In the genomic region with DNA sequence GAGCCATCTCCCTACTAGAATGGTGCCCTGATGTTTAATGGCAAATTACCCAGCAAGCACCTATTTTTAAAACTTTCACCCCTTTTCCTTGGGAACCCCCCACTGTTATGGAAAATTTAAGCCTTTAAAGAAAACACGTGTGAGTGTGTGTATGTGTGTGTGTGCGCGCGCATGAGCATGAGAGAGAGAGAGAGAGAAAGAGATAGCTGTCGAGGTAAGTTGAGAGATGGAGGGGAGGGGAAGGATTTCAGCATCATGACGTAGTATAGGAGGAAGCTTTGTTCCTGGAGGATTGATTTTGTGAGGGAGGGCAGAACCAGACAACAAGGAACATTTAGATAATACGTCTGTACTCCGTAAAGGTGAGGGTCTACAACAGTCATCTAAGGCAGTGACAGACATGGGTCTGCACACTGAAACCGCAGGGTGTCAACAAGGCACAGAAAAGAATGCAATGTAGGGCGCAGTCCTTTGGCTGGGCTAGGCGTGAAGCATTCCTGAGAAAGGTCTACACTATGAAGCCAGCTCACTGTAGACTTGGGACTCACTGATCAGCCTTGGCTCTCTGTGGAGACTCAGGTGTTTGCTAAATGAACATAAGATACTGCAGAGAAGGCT, we compare ENCODE assay signal across 8 cellular contexts.
DNase-seq lines count a peak whose midpoint lies in the region; TF ChIP-seq lines count a peak whose summit lies in the region.

No MANE protein-coding gene starts in this region.

- H2AFZ ChIP-seq in OCI-LY7 (ENCODE audit: low read length) = peak overlapping the region; percentile 89

- no peak overlapping the region for H3K27ac Mint-ChIP-seq in osteocyte (ENCODE audit: unreplicated experiment)

- no peaks in the 10 kb centered on the region for H3K36me3 Mint-ChIP-seq in osteocyte (ENCODE audit: unreplicated experiment)

- no peaks in the 10 kb centered on the region for H3K79me2 ChIP-seq in OCI-LY7 (ENCODE audit: insufficient read depth, low read depth, low read length)

- CTCF ChIA-PET in OCI-LY7 (lab: Charles Lee; ENCODE audit: unreplicated experiment) = no interaction called here

- no peak for TF ChIP-seq CTCF in OCI-LY7 (conservative IDR thresholded peaks at IDR 0.05; ENCODE audit: low read length)
- TF ChIP-seq CTCF in osteocyte (IDR thresholded peaks at IDR 0.05) = no peak

- H3K27me3 ChIP-seq in esophagus (ENCODE audit: control insufficient read depth in 1 of 2, insufficient read depth in 2 of 2, low read length in 2 of 2) (no peaks in the 10 kb centered on the region), MG63 (no peaks in the 10 kb centered on the region)

- H3K4me3 ChIP-seq in OCI-LY7 (ENCODE audit: low read depth, low read length, poor library complexity, severe bottlenecking) (peak overlapping the region; percentile 62), esophagus (ENCODE audit: low read depth in 1 of 2, low read length in 2 of 2) (peak overlapping the region; percentile 54 to 56), MG63 (no peak overlapping the region)

- peaks cover 2% of the 10 kb centered on the region for H3K27me3 Mint-ChIP-seq in osteocyte (ENCODE audit: unreplicated experiment)

- no peaks in the 10 kb centered on the region for H3K36me3 ChIP-seq in OCI-LY7 (ENCODE audit: insufficient read depth, low read length)
- no peaks in the 10 kb centered on the region for H3K36me3 ChIP-seq in esophagus (ENCODE audit: control insufficient read depth in 2 of 2, insufficient read depth in 2 of 2, low read length in 1 of 2)
- H3K36me3 ChIP-seq in MG63 = no peaks in the 10 kb centered on the region

- H3K4me1 ChIP-seq in OCI-LY7 (ENCODE audit: insufficient read depth, low read length, poor library complexity, severe bottlenecking) (peaks cover 13% of the 10 kb centered on the region), esophagus (ENCODE audit: control insufficient read depth in 2 of 2, insufficient read depth in 2 of 2, low read length in 1 of 2) (peaks cover 0 to 13% of the 10 kb centered on the region in 2 donors)

- H3K9me2 ChIP-seq in OCI-LY7 (ENCODE audit: insufficient read depth, low read length) = no peaks in the 10 kb centered on the region

- peak overlapping the region; percentile 87 for H3K4me2 ChIP-seq in OCI-LY7 (ENCODE audit: low read length)

- H3K4me3 Mint-ChIP-seq in osteocyte (ENCODE audit: unreplicated experiment) = peak overlapping the region; percentile 81

- H3K4me1 Mint-ChIP-seq in osteocyte (ENCODE audit: unreplicated experiment) = peaks cover 15% of the 10 kb centered on the region

- H3K9me3 ChIP-seq in OCI-LY7 (ENCODE audit: low read length) (no peaks in the 10 kb centered on the region), esophagus (ENCODE audit: control insufficient read depth in 2 of 2, insufficient read depth in 1 of 2, low read depth in 1 of 2, low read length in 1 of 2) (peaks cover 0 to 3% of the 10 kb centered on the region in 2 donors), MG63 (no peaks in the 10 kb centered on the region)

- WGBS in esophagus, 2 donors = 27 to 37% methylated on average over 11 of the region's 11 CpGs

- POLR2A ChIA-PET in OCI-LY7 (lab: Charles Lee) = interaction anchor here (0.6 to 2.4 kb wide), 8 partner anchors 10 to 189 kb away, joined by 3 to 11 read pairs (median 4); no protein-coding TSS in a partner anchor

- peaks cover 5% of the 10 kb centered on the region for H3K9me3 Mint-ChIP-seq in osteocyte (ENCODE audit: unreplicated experiment)

- H3K27ac ChIP-seq in OCI-LY7 (ENCODE audit: low read depth, low read length, poor library complexity, severe bottlenecking) = peak overlapping the region; percentile 61
- peak overlapping the region; percentile 91 to 96 for H3K27ac ChIP-seq in esophagus (ENCODE audit: low read depth in 2 of 2, low read length in 1 of 2)

- DNase-seq in ELF-1 (ENCODE audit: low read depth, low spot score) (peak; percentile 56), OCI-LY7 (ENCODE audit: low spot score) (no peak), osteocyte (ENCODE audit: extremely low spot score, unreplicated experiment) (no peak), HPDE6-E6E7 (ENCODE audit: extremely low spot score) (no peak), hepatic stellate cell (ENCODE audit: low spot score) (no peak), iPS-NIHi11 (ENCODE audit: low spot score) (no peak), MG63 (no peak)

- intact Hi-C loops in OCI-LY7 (cut with micrococcal nuclease; ENCODE audit: unreplicated experiment) = loop anchor here (1.0 to 10.0 kb wide), 3 partner anchors 85 to 602 kb away; a partner anchor contains a TSS

- H4K20me1 ChIP-seq in OCI-LY7 (ENCODE audit: insufficient read depth, low read length) = no peaks in the 10 kb centered on the region

- no TSS peak for BruUV-seq in OCI-LY7 (replicated peaks; lab: Mats Ljungman, UMichigan)
